Comparison of ENCODE assay signal across 8 cellular contexts in the genomic region with DNA sequence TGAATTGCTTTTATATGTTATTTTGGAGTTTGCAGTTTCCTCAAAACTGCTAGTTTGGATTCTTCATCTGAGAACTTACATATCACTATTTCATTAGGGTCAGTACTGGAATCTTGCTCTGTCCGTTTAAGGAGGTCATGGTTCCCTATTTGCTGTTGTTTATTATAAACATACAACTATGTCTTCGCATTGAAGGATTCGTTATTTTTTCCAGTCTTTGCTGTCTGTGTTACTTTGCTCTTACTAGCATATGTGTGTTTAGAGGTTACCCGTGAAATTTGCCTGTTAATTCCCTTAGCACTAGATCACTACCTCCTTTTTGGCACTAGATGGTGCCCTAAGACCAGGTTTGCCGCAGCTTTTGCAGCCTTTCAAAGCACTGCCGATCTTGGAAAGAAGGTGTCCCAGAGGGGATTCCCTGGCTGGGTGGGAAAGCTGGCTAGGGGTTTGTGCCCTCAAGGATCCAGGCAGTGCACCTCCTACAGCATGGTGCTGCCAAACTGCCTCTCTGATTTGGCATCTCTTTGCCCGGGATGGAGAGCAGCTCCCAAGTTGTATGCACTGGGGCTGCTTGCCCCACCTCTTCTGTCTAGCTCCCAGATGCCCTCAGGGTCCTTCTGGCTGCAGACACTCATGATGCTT.
A peak's percentile ranks its signal among the peaks of the same experiment; 100 is the strongest.
DNase-seq lines count a peak whose midpoint lies in the region; ATAC-seq and TF ChIP-seq lines count a peak whose summit lies in the region.

No MANE protein-coding gene starts in this region.

- peaks cover 0 to 2% of the 10 kb centered on the region in 2 donors for H3K36me3 Mint-ChIP-seq in CD14-positive monocyte

- intact Hi-C loops in CD14-positive monocyte (cut with micrococcal nuclease), result loop anchor here (1.0 to 10.0 kb wide), 4 partner anchors 222 to 550 kb away; no protein-coding TSS in a partner anchor

- H3K27me3 Mint-ChIP-seq in CD14-positive monocyte (ENCODE audit: low read depth in 3 of 3), result peaks cover 0 to 2% (median 1%) of the 10 kb centered on the region in 3 donors

- H3K4me1 Mint-ChIP-seq in CD14-positive monocyte, result peaks cover 15% of the 10 kb centered on the region

- TF ChIP-seq CTCF in CD14-positive monocyte (IDR thresholded peaks at IDR 0.05), result peak; percentile 95

- peak; percentile 90 for ATAC-seq in GM19043 (IDR thresholded peaks at IDR 0.05; ENCODE audit: low read depth, unreplicated experiment)
- ATAC-seq in HG03196 (IDR thresholded peaks at IDR 0.05; ENCODE audit: unreplicated experiment), result peak; percentile 83

- H3K27ac Mint-ChIP-seq in CD14-positive monocyte, result peak overlapping the region in 6 of 7 donors; percentile 7 to 90 (median 80)

- peaks cover 0 to 8% (median 6%) of the 10 kb centered on the region in 7 donors for H3K9me3 Mint-ChIP-seq in CD14-positive monocyte

- DNase-seq in CD14-positive monocyte (ENCODE audit: low spot score) (peak; percentile 68), NCI-H526 treated with DMSO at 0.1 percent for 48 hours (lab: John Stamatoyannopoulos, UW) (peak; percentile 38), midbrain (lab: John Stamatoyannopoulos, UW) (peak; percentile 5)
- DNase-seq in activated CD4-positive, alpha-beta T cell treated with anti-CD3 and anti-CD28 coated beads, Interleukin-2, amount 50 U/mL, for 1 hour, result peak; percentile 52
- DNase-seq in effector CD4-positive, alpha-beta T cell, result peak; percentile 53
- DNase-seq in stimulated activated CD8-positive, alpha-beta memory T cell treated with anti-CD3 and anti-CD28 coated beads, Interleukin-7, amount 100 ng/mL, for 1 hour (ENCODE audit: low read depth in 2 of 2), result peak; percentile 29 to 42

- peak overlapping the region; percentile 84 to 90 for H3K4me3 Mint-ChIP-seq in CD14-positive monocyte

Comparison
In these comparisons a context has a peak if more than half of its experiments do, and no peak if none do; other contexts are left out.
1. Peak in every context shown above with its lines: DNase-seq and ATAC-seq.
2. DNase-seq: peak in every context shown above with its lines; median percentile 68 in CD14-positive monocyte; 53 in effector CD4-positive, alpha-beta T cell; 52 in activated CD4-positive, alpha-beta T cell treated with anti-CD3 and anti-CD28 coated beads, Interleukin-2, amount 50 U/mL, for 1 hour; 38 in NCI-H526 treated with DMSO at 0.1 percent for 48 hours; 36 in stimulated activated CD8-positive, alpha-beta memory T cell treated with anti-CD3 and anti-CD28 coated beads, Interleukin-7, amount 100 ng/mL, for 1 hour; 5 in midbrain.